ENCODE assay signal across 7 cellular contexts in genomic region chr2:58715344-58715743, GRCh38.
"Had no signal": no experiment of that assay in that cellular context is flagged by ENCODE, and none has a peak within 500 bp of the region (broad histone marks: within the 10 kb centered on the region; RNA-seq: fewer than 3 reads in every experiment).

No MANE protein-coding gene starts in this region.

- ATAC-seq: GM12878 had no signal

- FAIRE-seq: GM12878, GM12891, GM12892, GM18507, GM19239 had no signal

- H3K4me3 ChIP-seq: GM12878 had no signal

- DNase-seq: GDM1, GF-D8 had no signal
